Comparison of ENCODE assay signal across 8 cellular contexts in genomic region chr22:30591588-30592359, GRCh38.
DNase-seq lines count a peak whose midpoint lies in the region; ATAC-seq and FAIRE-seq lines count a peak whose summit lies in the region.

Gene PES1 (minus strand): TSS chr22:30591910. CDS start chr22:30591833, 77 bp downstream.

- peak; percentile 94 for FAIRE-seq in islet of Langerhans (lab: Jason Lieb, UNC)

- DNase-seq in AG20443 (ENCODE audit: low spot score) (peak; percentile 99), NCI-H446 treated with DMSO at 0.1 percent for 48 hours (lab: John Stamatoyannopoulos, UW) (peak; percentile 99), cerebellar nuclear complex (lab: John Stamatoyannopoulos, UW) (peak; percentile 56 to 92)
- peak; percentile 87 for DNase-seq in stimulated activated CD4-positive, alpha-beta T cell treated with anti-CD3 and anti-CD28 coated beads, Interleukin-12 subunit alpha, Interleukin-12 subunit beta, amount 100 ng/mL, for 4 hours

- peak; percentile 93 for ATAC-seq in GM19043 (IDR thresholded peaks at IDR 0.05; ENCODE audit: low read depth, unreplicated experiment)
- ATAC-seq in HG03354 (IDR thresholded peaks at IDR 0.05; ENCODE audit: poor library complexity, severe bottlenecking, unreplicated experiment): peak; percentile 96
- ATAC-seq in activated CD4-positive, CD25-positive, alpha-beta regulatory T cell treated with anti-CD3 and anti-CD28 coated beads, Interleukin-2, amount 50 U/mL, for 24 hours: peak; percentile 100

Comparison
In these comparisons a context has a peak if more than half of its experiments do, and no peak if none do; other contexts are left out.
1. Peak in every context shown above with its lines: DNase-seq and ATAC-seq.